Comparison of ENCODE assay signal across 2 cellular contexts in the genomic region with DNA sequence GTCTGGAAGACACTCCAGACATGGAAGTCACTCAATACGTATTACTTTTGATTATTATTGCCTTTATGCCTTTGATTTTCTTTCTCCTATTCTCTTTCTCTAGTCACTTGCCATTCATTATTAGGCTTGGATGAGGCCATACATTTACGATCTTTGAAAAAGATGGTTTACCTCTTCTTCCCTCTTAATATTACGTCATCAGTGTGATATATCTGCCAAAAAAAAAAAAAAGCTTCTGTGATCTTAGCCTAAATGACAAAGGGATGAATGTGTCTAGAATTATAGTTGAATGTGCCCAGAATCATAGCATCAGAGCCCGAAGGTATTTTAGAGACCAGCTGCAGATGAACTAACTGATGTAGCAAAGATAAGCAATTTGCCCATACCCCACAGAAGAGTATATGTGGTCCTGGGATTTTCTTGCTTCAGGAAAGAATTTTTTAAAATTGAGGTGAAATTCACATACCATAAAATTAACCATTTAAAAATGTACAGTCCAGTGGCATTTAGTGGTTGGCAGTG.
TF ChIP-seq lines count a peak whose summit lies in the region.

No MANE protein-coding gene starts in this region.

TF ChIP-seq in IMR-90, 13 proteins besides CTCF, POLR2A, EP300 and RAD21 (continued from another document):
- TF ChIP-seq CEBPB (IDR thresholded peaks at IDR 0.05; ENCODE audit: low read depth, low read length), result 0 out of 2 replicates have a peak, but pooled peaks have one; percentile 33
TF ChIP-seq in IMR-90: peak in this region for 1.

TF ChIP-seq in GM12878, 131 proteins besides CTCF, POLR2A, EP300 and RAD21 (continued from another document):
- TF ChIP-seq NFXL1 (IDR thresholded peaks at IDR 0.05; ENCODE audit: borderline replicate concordance), result no peak
TF ChIP-seq in GM12878: peak in this region for 1.
